ENCODE assay signal across 1 cellular context in the genomic region with DNA sequence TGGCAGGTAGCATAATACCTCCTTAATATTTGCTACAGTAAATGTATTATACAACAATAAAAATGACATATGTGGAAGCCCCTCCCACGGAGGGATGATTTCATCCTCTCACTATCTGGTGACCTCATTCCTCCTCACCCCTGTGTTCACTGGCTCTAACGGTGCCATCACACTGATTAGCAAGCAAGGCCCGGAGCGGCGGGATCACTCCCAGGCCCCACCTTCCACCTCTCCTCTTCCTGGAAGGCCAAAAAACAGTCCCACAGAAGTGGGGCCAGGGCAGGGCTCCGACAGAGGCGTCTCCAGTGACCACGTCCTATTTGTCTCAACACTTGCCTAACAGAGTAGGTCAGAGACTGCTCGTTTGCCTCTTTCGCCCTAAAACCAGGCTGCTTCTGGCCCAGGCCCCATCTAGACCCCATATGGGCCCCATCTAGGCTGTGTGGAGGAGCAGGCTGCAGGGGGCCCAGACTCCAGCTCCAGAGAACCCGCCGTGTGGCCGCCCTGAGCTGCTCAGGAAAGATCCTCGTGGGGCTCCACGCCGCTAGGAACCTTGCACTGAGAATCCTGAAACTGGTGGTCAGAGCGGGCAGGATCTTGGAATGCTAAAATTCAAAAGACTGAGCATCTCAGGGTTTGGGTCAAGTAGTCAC.
TF ChIP-seq lines count a peak whose summit lies in the region.

No MANE protein-coding gene starts in this region.

TF ChIP-seq in K562, 482 proteins besides CTCF, POLR2A, EP300 and RAD21 (continued from another document and continues in another):
- TF ChIP-seq, protein P1, sequence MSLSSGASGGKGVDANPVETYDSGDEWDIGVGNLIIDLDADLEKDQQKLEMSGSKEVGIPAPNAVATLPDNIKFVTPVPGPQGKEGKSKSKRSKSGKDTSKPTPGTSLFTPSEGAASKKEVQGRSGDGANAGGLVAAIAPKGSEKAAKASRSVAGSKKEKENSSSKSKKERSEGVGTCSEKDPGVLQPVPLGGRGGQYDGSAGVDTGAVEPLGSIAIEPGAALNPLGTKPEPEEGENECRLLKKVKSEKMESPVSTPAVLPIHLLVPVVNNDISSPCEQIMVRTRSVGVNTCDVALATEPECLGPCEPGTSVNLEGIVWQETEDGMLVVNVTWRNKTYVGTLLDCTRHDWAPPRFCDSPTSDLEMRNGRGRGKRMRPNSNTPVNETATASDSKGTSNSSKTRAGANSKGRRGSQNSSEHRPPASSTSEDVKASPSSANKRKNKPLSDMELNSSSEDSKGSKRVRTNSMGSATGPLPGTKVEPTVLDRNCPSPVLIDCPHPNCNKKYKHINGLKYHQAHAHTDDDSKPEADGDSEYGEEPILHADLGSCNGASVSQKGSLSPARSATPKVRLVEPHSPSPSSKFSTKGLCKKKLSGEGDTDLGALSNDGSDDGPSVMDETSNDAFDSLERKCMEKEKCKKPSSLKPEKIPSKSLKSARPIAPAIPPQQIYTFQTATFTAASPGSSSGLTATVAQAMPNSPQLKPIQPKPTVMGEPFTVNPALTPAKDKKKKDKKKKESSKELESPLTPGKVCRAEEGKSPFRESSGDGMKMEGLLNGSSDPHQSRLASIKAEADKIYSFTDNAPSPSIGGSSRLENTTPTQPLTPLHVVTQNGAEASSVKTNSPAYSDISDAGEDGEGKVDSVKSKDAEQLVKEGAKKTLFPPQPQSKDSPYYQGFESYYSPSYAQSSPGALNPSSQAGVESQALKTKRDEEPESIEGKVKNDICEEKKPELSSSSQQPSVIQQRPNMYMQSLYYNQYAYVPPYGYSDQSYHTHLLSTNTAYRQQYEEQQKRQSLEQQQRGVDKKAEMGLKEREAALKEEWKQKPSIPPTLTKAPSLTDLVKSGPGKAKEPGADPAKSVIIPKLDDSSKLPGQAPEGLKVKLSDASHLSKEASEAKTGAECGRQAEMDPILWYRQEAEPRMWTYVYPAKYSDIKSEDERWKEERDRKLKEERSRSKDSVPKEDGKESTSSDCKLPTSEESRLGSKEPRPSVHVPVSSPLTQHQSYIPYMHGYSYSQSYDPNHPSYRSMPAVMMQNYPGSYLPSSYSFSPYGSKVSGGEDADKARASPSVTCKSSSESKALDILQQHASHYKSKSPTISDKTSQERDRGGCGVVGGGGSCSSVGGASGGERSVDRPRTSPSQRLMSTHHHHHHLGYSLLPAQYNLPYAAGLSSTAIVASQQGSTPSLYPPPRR (CRISPR knock-in tag; IDR thresholded peaks at IDR 0.05; ENCODE audit: borderline replicate concordance), result no peak
- TF ChIP-seq EP400 (IDR thresholded peaks at IDR 0.05), result peak; percentile 64
- no peak; the same call in 1 of the 2 replicates for TF ChIP-seq GTF2F1 (IDR thresholded peaks at IDR 0.05; ENCODE audit: low read depth, low read length)
- 0 out of 2 replicates have a peak, but pooled peaks have one; percentile 50 for TF ChIP-seq GATAD2B (IDR thresholded peaks at IDR 0.05; ENCODE audit: borderline replicate concordance)
- TF ChIP-seq, protein P2, sequence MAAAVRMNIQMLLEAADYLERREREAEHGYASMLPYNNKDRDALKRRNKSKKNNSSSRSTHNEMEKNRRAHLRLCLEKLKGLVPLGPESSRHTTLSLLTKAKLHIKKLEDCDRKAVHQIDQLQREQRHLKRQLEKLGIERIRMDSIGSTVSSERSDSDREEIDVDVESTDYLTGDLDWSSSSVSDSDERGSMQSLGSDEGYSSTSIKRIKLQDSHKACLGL (CRISPR knock-in tag; IDR thresholded peaks at IDR 0.05; ENCODE audit: borderline replicate concordance, poor library complexity, severe bottlenecking), result no peak
- TF ChIP-seq ZNF133 (CRISPR knock-in tag; IDR thresholded peaks at IDR 0.05), result 0 out of 2 replicates have a peak, but pooled peaks have one; percentile 20
- TF ChIP-seq NFE2 (IDR thresholded peaks at IDR 0.05; ENCODE audit: low read depth), result 0 out of 2 replicates have a peak, but pooled peaks have one; percentile 3
- TF ChIP-seq POU5F1 (IDR thresholded peaks at IDR 0.05; ENCODE audit: borderline replicate concordance, low read depth, low read length, partially characterized antibody), result no peak
- TF ChIP-seq SMAD2 (IDR thresholded peaks at IDR 0.05; ENCODE audit: low read depth, low read length), result no peak
- no peak for TF ChIP-seq SIRT6 (IDR thresholded peaks at IDR 0.05; ENCODE audit: low read depth, low read length)
- TF ChIP-seq ZNF23 (CRISPR knock-in tag; IDR thresholded peaks at IDR 0.05), result no peak
- TF ChIP-seq, protein P3, sequence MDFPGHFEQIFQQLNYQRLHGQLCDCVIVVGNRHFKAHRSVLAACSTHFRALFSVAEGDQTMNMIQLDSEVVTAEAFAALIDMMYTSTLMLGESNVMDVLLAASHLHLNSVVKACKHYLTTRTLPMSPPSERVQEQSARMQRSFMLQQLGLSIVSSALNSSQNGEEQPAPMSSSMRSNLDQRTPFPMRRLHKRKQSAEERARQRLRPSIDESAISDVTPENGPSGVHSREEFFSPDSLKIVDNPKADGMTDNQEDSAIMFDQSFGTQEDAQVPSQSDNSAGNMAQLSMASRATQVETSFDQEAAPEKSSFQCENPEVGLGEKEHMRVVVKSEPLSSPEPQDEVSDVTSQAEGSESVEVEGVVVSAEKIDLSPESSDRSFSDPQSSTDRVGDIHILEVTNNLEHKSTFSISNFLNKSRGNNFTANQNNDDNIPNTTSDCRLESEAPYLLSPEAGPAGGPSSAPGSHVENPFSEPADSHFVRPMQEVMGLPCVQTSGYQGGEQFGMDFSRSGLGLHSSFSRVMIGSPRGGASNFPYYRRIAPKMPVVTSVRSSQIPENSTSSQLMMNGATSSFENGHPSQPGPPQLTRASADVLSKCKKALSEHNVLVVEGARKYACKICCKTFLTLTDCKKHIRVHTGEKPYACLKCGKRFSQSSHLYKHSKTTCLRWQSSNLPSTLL (IDR thresholded peaks at IDR 0.05), result no peak
- TF ChIP-seq SRSF3 (IDR thresholded peaks at IDR 0.05; ENCODE audit: insufficient read depth, low read length), result peak; percentile 28; the same call in 1 of the 2 replicates
- TF ChIP-seq KDM5B (IDR thresholded peaks at IDR 0.05; ENCODE audit: insufficient replicate concordance, low read depth, low read length), result peak; percentile 86
- no peak for TF ChIP-seq E2F3 (CRISPR knock-in tag; IDR thresholded peaks at IDR 0.05)
- TF ChIP-seq NFE2L1 (tag; IDR thresholded peaks at IDR 0.05; ENCODE audit: borderline replicate concordance, low read depth), result no peak
- TF ChIP-seq, protein P4, sequence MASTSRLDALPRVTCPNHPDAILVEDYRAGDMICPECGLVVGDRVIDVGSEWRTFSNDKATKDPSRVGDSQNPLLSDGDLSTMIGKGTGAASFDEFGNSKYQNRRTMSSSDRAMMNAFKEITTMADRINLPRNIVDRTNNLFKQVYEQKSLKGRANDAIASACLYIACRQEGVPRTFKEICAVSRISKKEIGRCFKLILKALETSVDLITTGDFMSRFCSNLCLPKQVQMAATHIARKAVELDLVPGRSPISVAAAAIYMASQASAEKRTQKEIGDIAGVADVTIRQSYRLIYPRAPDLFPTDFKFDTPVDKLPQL (IDR thresholded peaks at IDR 0.05; ENCODE audit: extremely low read depth, insufficient read length), result no peak
- TF ChIP-seq ZZZ3 (IDR thresholded peaks at IDR 0.05), result no peak
- no peak for TF ChIP-seq KHSRP (IDR thresholded peaks at IDR 0.05)
- TF ChIP-seq ZNF561 (CRISPR knock-in tag; conservative IDR thresholded peaks at IDR 0.05), result no peak
- TF ChIP-seq KAT8 (IDR thresholded peaks at IDR 0.05; ENCODE audit: low read depth), result no peak
- TF ChIP-seq, protein P5, sequence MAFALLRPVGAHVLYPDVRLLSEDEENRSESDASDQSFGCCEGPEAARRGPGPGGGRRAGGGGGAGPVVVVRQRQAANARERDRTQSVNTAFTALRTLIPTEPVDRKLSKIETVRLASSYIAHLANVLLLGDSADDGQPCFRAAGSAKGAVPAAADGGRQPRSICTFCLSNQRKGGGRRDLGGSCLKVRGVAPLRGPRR (CRISPR knock-in tag; IDR thresholded peaks at IDR 0.05), result no peak
- no peak for TF ChIP-seq U2AF1 (optimal IDR thresholded peaks at IDR 0.05; ENCODE audit: low read depth, low read length)
- TF ChIP-seq PPARD (CRISPR knock-in tag; IDR thresholded peaks at IDR 0.05), result no peak
- no peak for TF ChIP-seq BMI1 (IDR thresholded peaks at IDR 0.05; ENCODE audit: low read length)
- peak; percentile 69; the same call in 1 of the 2 replicates for TF ChIP-seq ZC3H4 (CRISPR knock-in tag; IDR thresholded peaks at IDR 0.05; ENCODE audit: borderline replicate concordance)
- peak; percentile 76; the same call in 1 of the 2 replicates for TF ChIP-seq ELF1 (tag; IDR thresholded peaks at IDR 0.05)
- TF ChIP-seq HLTF (IDR thresholded peaks at IDR 0.05), result no peak
- no peak for TF ChIP-seq SREBF1 (IDR thresholded peaks at IDR 0.05; ENCODE audit: borderline replicate concordance, low read depth, low read length)
- no peak for TF ChIP-seq ZNF668 (CRISPR knock-in tag; IDR thresholded peaks at IDR 0.05)
- no peak for TF ChIP-seq CCAR2 (IDR thresholded peaks at IDR 0.05; ENCODE audit: low read depth, low read length)
- peak; percentile 83 for TF ChIP-seq DMBX1 (CRISPR knock-in tag; IDR thresholded peaks at IDR 0.05; ENCODE audit: borderline replicate concordance)
- TF ChIP-seq HMGN3 (IDR thresholded peaks at IDR 0.05; ENCODE audit: borderline replicate concordance, extremely low read depth, insufficient read length, low read depth, low read length), result no peak
- TF ChIP-seq, protein P6, sequence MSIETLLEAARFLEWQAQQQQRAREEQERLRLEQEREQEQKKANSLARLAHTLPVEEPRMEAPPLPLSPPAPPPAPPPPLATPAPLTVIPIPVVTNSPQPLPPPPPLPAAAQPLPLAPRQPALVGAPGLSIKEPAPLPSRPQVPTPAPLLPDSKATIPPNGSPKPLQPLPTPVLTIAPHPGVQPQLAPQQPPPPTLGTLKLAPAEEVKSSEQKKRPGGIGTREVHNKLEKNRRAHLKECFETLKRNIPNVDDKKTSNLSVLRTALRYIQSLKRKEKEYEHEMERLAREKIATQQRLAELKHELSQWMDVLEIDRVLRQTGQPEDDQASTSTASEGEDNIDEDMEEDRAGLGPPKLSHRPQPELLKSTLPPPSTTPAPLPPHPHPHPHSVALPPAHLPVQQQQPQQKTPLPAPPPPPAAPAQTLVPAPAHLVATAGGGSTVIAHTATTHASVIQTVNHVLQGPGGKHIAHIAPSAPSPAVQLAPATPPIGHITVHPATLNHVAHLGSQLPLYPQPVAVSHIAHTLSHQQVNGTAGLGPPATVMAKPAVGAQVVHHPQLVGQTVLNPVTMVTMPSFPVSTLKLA (conservative IDR thresholded peaks at IDR 0.05), result peak; percentile 39 to 65; a peak in 2 of 4 replicates
- no peak for TF ChIP-seq EWSR1 (IDR thresholded peaks at IDR 0.05; ENCODE audit: borderline replicate concordance, low read depth, partially characterized antibody)
- TF ChIP-seq, protein P7, sequence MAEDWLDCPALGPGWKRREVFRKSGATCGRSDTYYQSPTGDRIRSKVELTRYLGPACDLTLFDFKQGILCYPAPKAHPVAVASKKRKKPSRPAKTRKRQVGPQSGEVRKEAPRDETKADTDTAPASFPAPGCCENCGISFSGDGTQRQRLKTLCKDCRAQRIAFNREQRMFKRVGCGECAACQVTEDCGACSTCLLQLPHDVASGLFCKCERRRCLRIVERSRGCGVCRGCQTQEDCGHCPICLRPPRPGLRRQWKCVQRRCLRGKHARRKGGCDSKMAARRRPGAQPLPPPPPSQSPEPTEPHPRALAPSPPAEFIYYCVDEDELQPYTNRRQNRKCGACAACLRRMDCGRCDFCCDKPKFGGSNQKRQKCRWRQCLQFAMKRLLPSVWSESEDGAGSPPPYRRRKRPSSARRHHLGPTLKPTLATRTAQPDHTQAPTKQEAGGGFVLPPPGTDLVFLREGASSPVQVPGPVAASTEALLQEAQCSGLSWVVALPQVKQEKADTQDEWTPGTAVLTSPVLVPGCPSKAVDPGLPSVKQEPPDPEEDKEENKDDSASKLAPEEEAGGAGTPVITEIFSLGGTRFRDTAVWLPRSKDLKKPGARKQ (CRISPR knock-in tag; IDR thresholded peaks at IDR 0.05), result no peak
- peak; percentile 54 for TF ChIP-seq MEIS2 (IDR thresholded peaks at IDR 0.05; ENCODE audit: partially characterized antibody)
- TF ChIP-seq, protein P8, sequence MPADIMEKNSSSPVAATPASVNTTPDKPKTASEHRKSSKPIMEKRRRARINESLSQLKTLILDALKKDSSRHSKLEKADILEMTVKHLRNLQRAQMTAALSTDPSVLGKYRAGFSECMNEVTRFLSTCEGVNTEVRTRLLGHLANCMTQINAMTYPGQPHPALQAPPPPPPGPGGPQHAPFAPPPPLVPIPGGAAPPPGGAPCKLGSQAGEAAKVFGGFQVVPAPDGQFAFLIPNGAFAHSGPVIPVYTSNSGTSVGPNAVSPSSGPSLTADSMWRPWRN (IDR thresholded peaks at IDR 0.05; ENCODE audit: low read depth), result no peak
- peak; percentile 67; the same call in 1 of the 2 replicates for TF ChIP-seq PHF8 (IDR thresholded peaks at IDR 0.05; ENCODE audit: borderline replicate concordance, low read length)
- no peak for TF ChIP-seq CBX8 (IDR thresholded peaks at IDR 0.05; ENCODE audit: borderline replicate concordance, extremely low read depth, low read depth, low read length, poor library complexity, severe bottlenecking)
- peak; percentile 68 for TF ChIP-seq ARID1B (IDR thresholded peaks at IDR 0.05)
- TF ChIP-seq, protein P9, sequence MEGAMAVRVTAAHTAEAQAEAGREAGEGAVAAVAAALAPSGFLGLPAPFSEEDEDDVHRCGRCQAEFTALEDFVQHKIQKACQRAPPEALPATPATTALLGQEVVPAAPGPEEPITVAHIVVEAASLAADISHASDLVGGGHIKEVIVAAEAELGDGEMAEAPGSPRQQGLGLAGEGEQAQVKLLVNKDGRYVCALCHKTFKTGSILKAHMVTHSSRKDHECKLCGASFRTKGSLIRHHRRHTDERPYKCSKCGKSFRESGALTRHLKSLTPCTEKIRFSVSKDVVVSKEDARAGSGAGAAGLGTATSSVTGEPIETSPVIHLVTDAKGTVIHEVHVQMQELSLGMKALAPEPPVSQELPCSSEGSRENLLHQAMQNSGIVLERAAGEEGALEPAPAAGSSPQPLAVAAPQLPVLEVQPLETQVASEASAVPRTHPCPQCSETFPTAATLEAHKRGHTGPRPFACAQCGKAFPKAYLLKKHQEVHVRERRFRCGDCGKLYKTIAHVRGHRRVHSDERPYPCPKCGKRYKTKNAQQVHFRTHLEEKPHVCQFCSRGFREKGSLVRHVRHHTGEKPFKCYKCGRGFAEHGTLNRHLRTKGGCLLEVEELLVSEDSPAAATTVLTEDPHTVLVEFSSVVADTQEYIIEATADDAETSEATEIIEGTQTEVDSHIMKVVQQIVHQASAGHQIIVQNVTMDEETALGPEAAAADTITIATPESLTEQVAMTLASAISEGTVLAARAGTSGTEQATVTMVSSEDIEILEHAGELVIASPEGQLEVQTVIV (CRISPR knock-in tag; IDR thresholded peaks at IDR 0.05; ENCODE audit: borderline replicate concordance), result no peak
- no peak for TF ChIP-seq PTBP1 (IDR thresholded peaks at IDR 0.05; ENCODE audit: low read depth, low read length)
